13 cellular contexts compared by ENCODE assay signal in the genomic region with DNA sequence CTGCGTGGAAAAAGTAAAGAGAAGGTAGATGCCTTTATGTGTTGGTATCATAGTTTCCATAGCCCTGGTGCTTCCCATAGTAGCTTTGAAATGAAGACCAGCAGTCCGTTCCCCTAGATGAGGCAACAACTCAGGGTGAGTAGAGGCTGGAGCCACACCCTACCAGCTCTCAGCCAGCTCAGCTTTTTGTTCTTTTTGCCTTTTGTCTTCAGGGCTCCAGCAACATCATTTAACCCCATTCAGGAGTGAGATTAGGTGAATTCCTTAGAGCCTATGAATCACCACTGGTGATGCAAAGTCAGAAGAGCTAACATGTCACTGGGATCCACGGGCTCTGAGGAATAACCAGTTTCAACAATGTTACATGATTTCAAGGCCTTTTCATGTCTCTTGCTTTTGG. TPM values are rescaled to one million over a fixed set of nuclear protein-coding genes. Genes with fewer than 3 reads are reported as not detected.
DNase-seq lines count a peak whose midpoint lies in the region; ATAC-seq and TF ChIP-seq lines count a peak whose summit lies in the region.
"Had no signal": no experiment of that assay in that cellular context is flagged by ENCODE, and none has a peak within 500 bp of the region (broad histone marks: within the 10 kb centered on the region; RNA-seq: fewer than 3 reads in every experiment).

No MANE protein-coding gene starts in this region.

- H3K4me2 ChIP-seq in hepatocyte: no peak overlapping the region
- H3K4me2 ChIP-seq: BLaER1 had no signal

- H2AFZ ChIP-seq in hepatocyte: no peak overlapping the region

- no peak for DNase-seq in activated naive CD4-positive, alpha-beta T cell treated with anti-CD3 and anti-CD28 coated beads, Interleukin-2, amount 50 U/mL, for 72 hours (ENCODE audit: low spot score in 2 of 2)
- DNase-seq in activated naive CD4-positive, alpha-beta T cell treated with Interleukin-2 at 50 U/mL for 16 hours: no peak
- no peak for DNase-seq in activated T-helper 2 cell treated with anti-CD3 and anti-CD28 coated beads, Interferon-gamma antibody, Interleukin-2, Interleukin-4, amounts not matched to agents 10 μg/mL and 5 μg/mL and 100 μg/mL, durations not matched to agents 14 hours and 24 hours and 36 hours (ENCODE audit: low spot score)
- DNase-seq in hepatocyte (ENCODE audit: low spot score): peak; percentile 65
- DNase-seq in upper lobe of right lung: no peak
- no peak for DNase-seq in posterior cingulate gyrus
- no peak for DNase-seq in mesothelial cell of epicardium (ENCODE audit: low spot score in 2 of 2, unreplicated experiment in 2 of 2)
- DNase-seq in DMS153 (lab: John Stamatoyannopoulos, UW): no peak
- DNase-seq: central memory CD4-positive, alpha-beta T cell; NCI-H774; retina had no signal

- H4K20me1 ChIP-seq in hepatocyte (ENCODE audit: insufficient read depth, poor library complexity, severe bottlenecking): no peaks in the 10 kb centered on the region
- H4K20me1 ChIP-seq: BLaER1 had no signal

- no peaks in the 10 kb centered on the region for H3K9me3 ChIP-seq in hepatocyte (ENCODE audit: low read depth)
- no peaks in the 10 kb centered on the region for H3K9me3 ChIP-seq in upper lobe of right lung
- H3K9me3 ChIP-seq: BLaER1 had no signal

- H3K79me2 ChIP-seq in hepatocyte: no peaks in the 10 kb centered on the region

- peaks cover 2% of the 10 kb centered on the region for H3K27me3 Mint-ChIP-seq in activated T-helper 2 cell treated with anti-CD3 and anti-CD28 coated beads, Interferon-gamma antibody, Interleukin-2, Interleukin-4, amounts not matched to agents 10 μg/mL and 5 μg/mL and 100 μg/mL, durations not matched to agents 14 hours and 24 hours and 36 hours (ENCODE audit: low read depth)
- no peaks in the 10 kb centered on the region for H3K27me3 Mint-ChIP-seq in mesothelial cell of epicardium (ENCODE audit: low read depth)

- peak; percentile 77 to 95 for ATAC-seq in activated naive CD4-positive, alpha-beta T cell treated with anti-CD3 and anti-CD28 coated beads, Interleukin-2, amount 50 U/mL, for 72 hours
- peak; percentile 67 for ATAC-seq in upper lobe of right lung

- intact Hi-C loops in activated T-helper 2 cell treated with anti-CD3 and anti-CD28 coated beads, Interferon-gamma antibody, Interleukin-2, Interleukin-4, amounts not matched to agents 10 μg/mL and 5 μg/mL and 100 μg/mL, durations not matched to agents 14 hours and 24 hours and 36 hours (cut with micrococcal nuclease): no loop called here
- intact Hi-C loops in upper lobe of right lung (cut with DNase I): no loop called here
- intact Hi-C loops in posterior cingulate gyrus (cut with DNase I): no loop called here

- H3K36me3 ChIP-seq in hepatocyte (replicated peaks; ENCODE audit: insufficient read depth, low read depth) (no peaks in the 10 kb centered on the region), upper lobe of right lung (no peaks in the 10 kb centered on the region)
- H3K36me3 ChIP-seq: BLaER1 had no signal

- peak overlapping the region in 1 of 2 donors; percentile 1 for H3K27ac Mint-ChIP-seq in activated naive CD4-positive, alpha-beta T cell treated with anti-CD3 and anti-CD28 coated beads, Interleukin-2, amount 50 U/mL, for 72 hours
- H3K27ac Mint-ChIP-seq in activated T-helper 2 cell treated with anti-CD3 and anti-CD28 coated beads, Interferon-gamma antibody, Interleukin-2, Interleukin-4, amounts not matched to agents 10 μg/mL and 5 μg/mL and 100 μg/mL, durations not matched to agents 14 hours and 24 hours and 36 hours: peak overlapping the region; percentile 26
- H3K27ac Mint-ChIP-seq in mesothelial cell of epicardium: no peak overlapping the region

- TF ChIP-seq CTCF in hepatocyte (IDR thresholded peaks at IDR 0.05; ENCODE audit: poor library complexity) (no peak), upper lobe of right lung (IDR thresholded peaks at IDR 0.05) (no peak), mesothelial cell of epicardium (IDR thresholded peaks at IDR 0.05; ENCODE audit: unreplicated experiment) (no peak)

- H3K9me3 Mint-ChIP-seq in activated naive CD4-positive, alpha-beta T cell treated with anti-CD3 and anti-CD28 coated beads, Interleukin-2, amount 50 U/mL, for 72 hours: peaks cover 0 to 3% of the 10 kb centered on the region in 2 donors
- H3K9me3 Mint-ChIP-seq in activated T-helper 2 cell treated with anti-CD3 and anti-CD28 coated beads, Interferon-gamma antibody, Interleukin-2, Interleukin-4, amounts not matched to agents 10 μg/mL and 5 μg/mL and 100 μg/mL, durations not matched to agents 14 hours and 24 hours and 36 hours: no peaks in the 10 kb centered on the region
- no peaks in the 10 kb centered on the region for H3K9me3 Mint-ChIP-seq in mesothelial cell of epicardium

- no peak overlapping the region for H3K4me3 ChIP-seq in hepatocyte
- no peak overlapping the region for H3K4me3 ChIP-seq in upper lobe of right lung
- H3K4me3 ChIP-seq: BLaER1, lung had no signal

- no peak overlapping the region for H3K4me3 Mint-ChIP-seq in activated T-helper 2 cell treated with anti-CD3 and anti-CD28 coated beads, Interferon-gamma antibody, Interleukin-2, Interleukin-4, amounts not matched to agents 10 μg/mL and 5 μg/mL and 100 μg/mL, durations not matched to agents 14 hours and 24 hours and 36 hours (ENCODE audit: low read depth)
- H3K4me3 Mint-ChIP-seq in mesothelial cell of epicardium: no peak overlapping the region

- H3K9me2 ChIP-seq in hepatocyte (replicated peaks; ENCODE audit: insufficient read depth): no peaks in the 10 kb centered on the region

- peaks cover 36% of the 10 kb centered on the region for H3K4me1 ChIP-seq in hepatocyte (ENCODE audit: insufficient read depth)
- H3K4me1 ChIP-seq in upper lobe of right lung: no peaks in the 10 kb centered on the region

- H3K4me1 Mint-ChIP-seq in activated T-helper 2 cell treated with anti-CD3 and anti-CD28 coated beads, Interferon-gamma antibody, Interleukin-2, Interleukin-4, amounts not matched to agents 10 μg/mL and 5 μg/mL and 100 μg/mL, durations not matched to agents 14 hours and 24 hours and 36 hours (ENCODE audit: low read depth): peaks cover 19% of the 10 kb centered on the region
- peaks cover 51% of the 10 kb centered on the region for H3K4me1 Mint-ChIP-seq in mesothelial cell of epicardium

- H3K27me3 ChIP-seq in hepatocyte (no peaks in the 10 kb centered on the region), upper lobe of right lung (no peaks in the 10 kb centered on the region)
- H3K27me3 ChIP-seq: BLaER1 had no signal

- peaks cover 0 to 8% of the 10 kb centered on the region in 2 donors for H3K36me3 Mint-ChIP-seq in activated naive CD4-positive, alpha-beta T cell treated with anti-CD3 and anti-CD28 coated beads, Interleukin-2, amount 50 U/mL, for 72 hours
- H3K36me3 Mint-ChIP-seq in activated T-helper 2 cell treated with anti-CD3 and anti-CD28 coated beads, Interferon-gamma antibody, Interleukin-2, Interleukin-4, amounts not matched to agents 10 μg/mL and 5 μg/mL and 100 μg/mL, durations not matched to agents 14 hours and 24 hours and 36 hours (ENCODE audit: low read depth): no peaks in the 10 kb centered on the region
- H3K36me3 Mint-ChIP-seq in mesothelial cell of epicardium: no peaks in the 10 kb centered on the region

- peak overlapping the region; percentile 77 for H3K27ac ChIP-seq in hepatocyte
- H3K27ac ChIP-seq in upper lobe of right lung: no peak overlapping the region
- H3K27ac ChIP-seq: BLaER1 had no signal

- WGBS in hepatocyte (ENCODE audit: low lambda C conversion rate, missing lambda C conversion rate): 37% methylated on average over 3 of the region's 3 CpGs

RNA-seq across cellular contexts. Expression of gene SESN3, which starts 14.0 kb away (rescaled TPM):
- total RNA-seq in activated naive CD4-positive, alpha-beta T cell treated with anti-CD3 and anti-CD28 coated beads, Interleukin-2, amount 50 U/mL, for 72 hours: 10 to 100 TPM; 20.5 to 26.9 TPM
- total RNA-seq in activated T-helper 2 cell treated with anti-CD3 and anti-CD28 coated beads, Interferon-gamma antibody, Interleukin-2, Interleukin-4, amounts not matched to agents 10 μg/mL and 5 μg/mL and 100 μg/mL, durations not matched to agents 14 hours and 24 hours and 36 hours: 73.2 and 74.9 TPM in 2 replicates
- total RNA-seq in hepatocyte (106 and 107 TPM in 2 replicates), upper lobe of right lung (43.5 TPM), mesothelial cell of epicardium (118 to 130 TPM (median 123 TPM) in 3 replicates)
- polyA plus RNA-seq in hepatocyte: 8.1 and 8.9 TPM in 2 replicates
